1 cellular context compared by ENCODE assay signal in the genomic region with DNA sequence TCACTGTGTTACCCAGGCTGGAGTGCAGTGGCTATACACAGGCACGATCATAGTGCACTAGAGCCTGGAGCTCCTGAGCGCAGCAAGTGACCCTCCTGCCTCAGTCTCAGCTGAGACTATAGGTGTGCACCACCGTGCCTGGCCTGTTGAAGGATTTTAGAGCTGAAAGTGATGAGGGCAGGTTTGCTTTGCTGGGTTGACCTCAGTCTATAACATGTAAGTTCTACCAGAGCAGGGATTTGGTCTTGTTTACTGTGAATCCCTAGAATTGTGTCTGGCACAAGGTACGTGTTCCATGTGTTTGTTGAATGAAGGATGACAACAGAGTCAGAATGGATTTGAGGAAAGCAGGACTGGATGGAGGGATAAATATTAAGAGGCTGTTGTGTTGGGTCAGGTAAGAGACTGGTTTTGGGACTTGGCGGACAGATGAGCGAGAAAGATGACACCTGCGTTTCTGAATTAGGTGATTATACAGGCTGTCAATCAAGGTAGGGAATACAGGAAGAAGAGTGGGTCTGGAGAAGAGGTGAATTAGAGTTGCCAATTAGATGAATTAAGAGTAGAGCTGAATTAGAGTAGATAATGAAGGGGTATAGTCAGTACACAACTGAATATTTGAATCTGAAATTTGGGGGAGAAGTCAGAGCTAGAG.
TF ChIP-seq lines count a peak whose summit lies in the region.

No MANE protein-coding gene starts in this region.

TF ChIP-seq in K562, 482 proteins besides CTCF, POLR2A, EP300 and RAD21 (continued from another document):
- TF ChIP-seq, protein P1, sequence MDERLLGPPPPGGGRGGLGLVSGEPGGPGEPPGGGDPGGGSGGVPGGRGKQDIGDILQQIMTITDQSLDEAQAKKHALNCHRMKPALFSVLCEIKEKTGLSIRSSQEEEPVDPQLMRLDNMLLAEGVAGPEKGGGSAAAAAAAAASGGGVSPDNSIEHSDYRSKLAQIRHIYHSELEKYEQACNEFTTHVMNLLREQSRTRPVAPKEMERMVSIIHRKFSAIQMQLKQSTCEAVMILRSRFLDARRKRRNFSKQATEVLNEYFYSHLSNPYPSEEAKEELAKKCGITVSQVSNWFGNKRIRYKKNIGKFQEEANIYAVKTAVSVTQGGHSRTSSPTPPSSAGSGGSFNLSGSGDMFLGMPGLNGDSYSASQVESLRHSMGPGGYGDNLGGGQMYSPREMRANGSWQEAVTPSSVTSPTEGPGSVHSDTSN (CRISPR knock-in tag; IDR thresholded peaks at IDR 0.05; ENCODE audit: low read depth): no peak
- TF ChIP-seq, protein P1 (tag; conservative IDR thresholded peaks at IDR 0.05; ENCODE audit: low read depth): 0 out of 2 replicates have a peak, but pooled peaks have one; percentile 11
- TF ChIP-seq ZBTB1 (CRISPR knock-in tag; IDR thresholded peaks at IDR 0.05; ENCODE audit: borderline replicate concordance, low read depth): no peak
- no peak for TF ChIP-seq ZFX (CRISPR knock-in tag; IDR thresholded peaks at IDR 0.05)
TF ChIP-seq in K562: peak in this region for 2.
